8 cellular contexts compared by ENCODE assay signal in genomic region chr1:94792876-94793605, GRCh38. TPM values are rescaled to one million over a fixed set of nuclear protein-coding genes. Genes with fewer than 3 reads are reported as not detected.
DNase-seq lines count a peak whose midpoint lies in the region; ATAC-seq, FAIRE-seq and TF ChIP-seq lines count a peak whose summit lies in the region.

No MANE protein-coding gene starts in this region.

- H3K4me1 Mint-ChIP-seq in immature natural killer cell = peaks cover 0 to 2% of the 10 kb centered on the region in 2 donors

- no peaks in the 10 kb centered on the region for H3K27me3 ChIP-seq in GM12878 (replicated peaks in 1 of 2; ENCODE audit: control insufficient read depth in 2 of 2, insufficient read depth in 2 of 2, low read length in 1 of 2)

- POLR2A ChIA-PET in GM12878 (lab: Charles Lee) = interaction anchor here (0.7 kb wide), 2 partner anchors 22 to 191 kb away, joined by 3 to 6 read pairs; no protein-coding TSS in a partner anchor

- no peak for TF ChIP-seq CTCF in GM12878 (IDR thresholded peaks at IDR 0.05 in 2 of 3, conservative IDR thresholded peaks at IDR 0.05 in 1 of 3; ENCODE audit: control insufficient read depth in 2 of 3, extremely low read depth in 1 of 3, insufficient read depth in 1 of 3, low read depth in 3 of 3, low read length in 3 of 3)

- no peak overlapping the region for H3K27ac Mint-ChIP-seq in immature natural killer cell

- BruUV-seq in GM12878 (replicated peaks; lab: Mats Ljungman, UMichigan) = no TSS peak

- RAD21 ChIA-PET in GM12878 (lab: Charles Lee; ENCODE audit: unreplicated experiment) = interaction anchor here (0.8 kb wide), 1 partner anchor 71 kb away, joined by 3 read pairs; no protein-coding TSS in a partner anchor

- in situ Hi-C loops in GM12878 (cut with MboI) = no loop called here

- SMC1A ChIA-PET in GM12878 (lab: Charles Lee; ENCODE audit: uncharacterized antibody, unreplicated experiment) = interaction anchor here (0.6 to 1.3 kb wide), 3 partner anchors 13 to 192 kb away, joined by 3 read pairs; no protein-coding TSS in a partner anchor

- no peak for TF ChIP-seq EP300 in GM12878 (IDR thresholded peaks at IDR 0.05; ENCODE audit: borderline replicate concordance in 1 of 2, control insufficient read depth in 1 of 2, low read depth in 2 of 2, low read length in 2 of 2)

- FAIRE-seq in GM12878 (lab: Jason Lieb, UNC) = no peak

- H3K36me3 Mint-ChIP-seq in immature natural killer cell = no peaks in the 10 kb centered on the region

- no peak overlapping the region for H2AFZ ChIP-seq in GM12878 (ENCODE audit: control insufficient read depth, low read depth, low read length)

- WGBS in GM12878 (ENCODE audit: insufficient coverage, insufficient replicate concordance, low lambda C conversion rate, missing lambda C conversion rate) = 85% methylated on average over 5 of the region's 5 CpGs

- no peaks in the 10 kb centered on the region for H4K20me1 ChIP-seq in GM12878 (ENCODE audit: control insufficient read depth, insufficient read depth)

- no peak overlapping the region for H3K4me3 Mint-ChIP-seq in immature natural killer cell

- H3K27me3 Mint-ChIP-seq in immature natural killer cell (ENCODE audit: low read depth in 3 of 3) = peaks cover 0 to 2% (median 0%) of the 10 kb centered on the region in 3 donors

- peaks cover 4% of the 10 kb centered on the region; the same call in 1 of the 2 replicates for H3K4me1 ChIP-seq in GM12878 (ENCODE audit: control insufficient read depth, insufficient read depth, low read length)

- DNase-seq in GM12878 (ENCODE audit: low read depth, low spot score) = no peak
- peak; percentile 55 for DNase-seq in myocyte (ENCODE audit: low read depth)
- no peak for DNase-seq in NCI-H526 (lab: John Stamatoyannopoulos, UW)
- DNase-seq in immature natural killer cell = no peak
- no peak for DNase-seq in cerebellum (ENCODE audit: low spot score)
- DNase-seq in NCI-H2107 (lab: John Stamatoyannopoulos, UW) = no peak

- TF ChIP-seq RAD21 in GM12878 (IDR thresholded peaks at IDR 0.05; ENCODE audit: insufficient read depth, low read depth, low read length) = no peak

- no peak for TF ChIP-seq POLR2A in GM12878 (IDR thresholded peaks at IDR 0.05; ENCODE audit: low read depth, low read length)

- CTCF ChIA-PET in GM12878 (lab: Yijun Ruan, JAX) = interaction anchor here (1.0 to 2.3 kb wide), 3 partner anchors 12 to 312 kb away, joined by 3 to 12 read pairs (median 9); no protein-coding TSS in a partner anchor

- no peak overlapping the region for H3K4me2 ChIP-seq in GM12878 (ENCODE audit: control insufficient read depth, insufficient read depth)

- ATAC-seq in GM18517 (IDR thresholded peaks at IDR 0.05; ENCODE audit: unreplicated experiment) (peak; percentile 13), HG03025 (IDR thresholded peaks at IDR 0.05; ENCODE audit: low FRiP score, unreplicated experiment) (peak; percentile 16), GM12878 (peak; percentile 47)

- intact Hi-C loops in GM12878 (cut with micrococcal nuclease; ENCODE audit: unreplicated experiment) = loop anchor here (5.0 kb wide), 1 partner anchor 71 kb away; no protein-coding TSS in a partner anchor

- H3K27ac ChIP-seq in GM12878 (ENCODE audit: control insufficient read depth, insufficient read depth) = no peak overlapping the region

- no peaks in the 10 kb centered on the region for H3K36me3 ChIP-seq in GM12878 (ENCODE audit: control insufficient read depth in 2 of 2, insufficient read depth in 2 of 2, low read length in 1 of 2)

- H3K9ac ChIP-seq in GM12878 (ENCODE audit: control insufficient read depth, insufficient read depth, low read length) = no peak overlapping the region

- no peaks in the 10 kb centered on the region for H3K79me2 ChIP-seq in GM12878 (ENCODE audit: control insufficient read depth, insufficient read depth, low read length)

- peaks cover 2% of the 10 kb centered on the region; the same call in 2 of the 3 replicates for H3K9me3 ChIP-seq in GM12878 (replicated peaks; ENCODE audit: control insufficient read depth, insufficient read depth, low read length)

- H3K4me3 ChIP-seq in GM12878 = no peak overlapping the region

- peaks cover 0 to 1% (median 0%) of the 10 kb centered on the region in 6 donors for H3K9me3 Mint-ChIP-seq in immature natural killer cell

TF ChIP-seq in GM12878, 131 proteins besides CTCF, POLR2A, EP300 and RAD21:
- TF ChIP-seq, protein P1, sequence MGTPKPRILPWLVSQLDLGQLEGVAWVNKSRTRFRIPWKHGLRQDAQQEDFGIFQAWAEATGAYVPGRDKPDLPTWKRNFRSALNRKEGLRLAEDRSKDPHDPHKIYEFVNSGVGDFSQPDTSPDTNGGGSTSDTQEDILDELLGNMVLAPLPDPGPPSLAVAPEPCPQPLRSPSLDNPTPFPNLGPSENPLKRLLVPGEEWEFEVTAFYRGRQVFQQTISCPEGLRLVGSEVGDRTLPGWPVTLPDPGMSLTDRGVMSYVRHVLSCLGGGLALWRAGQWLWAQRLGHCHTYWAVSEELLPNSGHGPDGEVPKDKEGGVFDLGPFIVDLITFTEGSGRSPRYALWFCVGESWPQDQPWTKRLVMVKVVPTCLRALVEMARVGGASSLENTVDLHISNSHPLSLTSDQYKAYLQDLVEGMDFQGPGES (IDR thresholded peaks at IDR 0.05) = no peak
- TF ChIP-seq PBX3 (IDR thresholded peaks at IDR 0.05; ENCODE audit: insufficient replicate concordance, low read depth, low read length) (no peak), ZBTB40 (IDR thresholded peaks at IDR 0.05; ENCODE audit: borderline replicate concordance) (no peak), SMC3 (IDR thresholded peaks at IDR 0.05; ENCODE audit: borderline replicate concordance, low read length) (no peak)

RNA-seq across cellular contexts. Expression of gene SLC44A3, which starts 27.1 kb away (rescaled TPM):
- not detected in 2 replicates for total RNA-seq in GM12878 (2013; cell fraction: nucleolus; rRNA removed)
- total RNA-seq in GM12878 (2014; rRNA removed) (not detected in 2 replicates), GM12878 (2014; rRNA removed; fragmentation: Illumina TruSeq; extraction: Trizol) (not detected in 2 replicates), GM12878 (2021) (not detected in 2 replicates), myocyte (1.6 and 2.2 TPM in 2 replicates), cerebellum (3.0 TPM)
- polyA plus RNA-seq in GM12878 (2011; ENCODE audit: low read depth) = not detected
- polyA plus RNA-seq in GM12878 (2011; rRNA removed) (not detected in 2 replicates), GM12878 (2014; fragmentation: Illumina TruSeq; extraction: Trizol) (not detected in 2 replicates), GM12878 (2014; fragmentation: Nextera tagmentation; extraction: Ambion mirVana) (not detected), GM12878 (2014; rRNA removed) (not detected in 2 replicates), GM12878 (2016; fragmentation: Nextera tagmentation; extraction: Ambion mirVana) (not detected), immature natural killer cell (not detected)
- polyA plus RNA-seq in GM12878 (2011; cell fraction: cytosol; rRNA removed) = not detected in 2 replicates
- not detected in 2 replicates for polyA plus RNA-seq in GM12878 (2011; cell fraction: nucleus; rRNA removed)
- not detected in 2 replicates for polyA plus RNA-seq in GM12878 (2012)
- not detected in 2 replicates for polyA minus RNA-seq in GM12878 (2011; rRNA and poly(A)+ RNA removed)
- not detected in 2 replicates for polyA minus RNA-seq in GM12878 (2011; cell fraction: cytosol; rRNA and poly(A)+ RNA removed)
- polyA minus RNA-seq in GM12878 (2011; cell fraction: nucleus; rRNA and poly(A)+ RNA removed) = not detected in 2 replicates
- 2.8 TPM for polyA plus RNA-seq in myocyte (2012)
